In the genomic region with DNA sequence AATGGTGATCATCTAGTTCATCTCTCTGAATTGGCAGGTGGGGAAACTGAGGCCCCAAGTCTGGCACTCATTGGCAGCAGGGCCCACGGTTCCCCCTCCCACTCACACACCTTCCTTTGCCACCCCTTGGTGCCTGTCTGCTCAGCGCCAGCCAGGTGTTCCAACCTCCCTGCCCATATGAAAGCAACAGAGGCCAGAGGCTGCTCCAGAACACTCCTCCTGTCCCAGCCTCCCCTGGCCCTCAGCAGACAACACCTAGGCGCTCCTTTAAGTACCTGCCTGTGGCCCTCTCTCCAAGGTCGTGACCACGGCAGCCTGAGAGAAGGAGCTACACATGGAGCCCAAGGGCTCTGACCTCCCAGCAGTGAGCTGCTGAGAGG, we compare ENCODE assay signal across 28 cellular contexts.
A peak's percentile ranks its signal among the peaks of the same experiment; 100 is the strongest.
DNase-seq lines count a peak whose midpoint lies in the region; ATAC-seq, FAIRE-seq and TF ChIP-seq lines count a peak whose summit lies in the region.
"Had no signal": no experiment of that assay in that cellular context is flagged by ENCODE, and none has a peak within 500 bp of the region (broad histone marks: within the 10 kb centered on the region; RNA-seq: fewer than 3 reads in every experiment).

No MANE protein-coding gene starts in this region.

- H4K5ac ChIP-seq in IMR-90 (ENCODE audit: low read depth, low read length): no peak overlapping the region

- no peak for ATAC-seq in IMR-90 (ENCODE audit: low read depth)
- ATAC-seq in HG02678 (IDR thresholded peaks at IDR 0.05; ENCODE audit: unreplicated experiment): no peak
- ATAC-seq: K562; stimulated activated naive CD8-positive, alpha-beta T cell treated with anti-CD3 and anti-CD28 coated beads, Interleukin-15, amount 100 ng/mL, for 72 hours had no signal

- H2BK15ac ChIP-seq in IMR-90 (ENCODE audit: low read depth, low read length): no peak overlapping the region; the same call in 2 of the 3 replicates

- H3K9me3 ChIP-seq in IMR-90 (ENCODE audit: control insufficient read depth, insufficient read depth, low read length) (no peaks in the 10 kb centered on the region), spleen (no peaks in the 10 kb centered on the region)
- H3K9me3 ChIP-seq: mucosa of descending colon, tibial artery had no signal

- no peak overlapping the region for H2BK20ac ChIP-seq in IMR-90 (ENCODE audit: low read depth, low read length)

- no peak overlapping the region for H2AFZ ChIP-seq in IMR-90 (replicated peaks; ENCODE audit: low read length, poor library complexity)
- H2AFZ ChIP-seq: GM23248, parathyroid adenoma had no signal

- H3K27me3 ChIP-seq in IMR-90 (ENCODE audit: control insufficient read depth, insufficient read depth, low read length) (no peaks in the 10 kb centered on the region), spleen (replicated peaks in 1 of 7) (peaks cover 0 to under 1% (median 0%) of the 10 kb centered on the region in 7 donors)
- H3K27me3 ChIP-seq: dorsolateral prefrontal cortex, SJCRH30, tibial artery had no signal

- DNase-seq in GM12891 (ENCODE audit: insufficient read length, low spot score) (peak; percentile 1), IMR-90 (no peak), islet precursor cell (peak; percentile 29), spleen (peak; percentile 39), NCI-H1105 (lab: John Stamatoyannopoulos, UW) (no peak), GOT3 (lab: John Stamatoyannopoulos, UW) (no peak)
- DNase-seq: activated naive CD4-positive, alpha-beta T cell treated with anti-CD3 and anti-CD28 coated beads, Interleukin-2, amount 50 U/mL, for 16 hours; C1 segment of cervical spinal cord; cerebellar nuclear complex; COR-L47; GM23248; kidney glomerular epithelial cell; NCI-H1092; NCI-H187; NCI-H446 treated with DMSO at 0.1 percent for 48 hours; NCI-H82; nephron progenitor cell; SJCRH30; stimulated activated naive CD8-positive, alpha-beta T cell treated with anti-CD3 and anti-CD28 coated beads, Interleukin-15, amount 100 ng/mL, for 72 hours; T-helper 9 cell had no signal

- TF ChIP-seq POLR2A in GM12891 (IDR thresholded peaks at IDR 0.05; ENCODE audit: low read depth, low read length) (no peak), IMR-90 (IDR thresholded peaks at IDR 0.05; ENCODE audit: low read depth, low read length) (no peak), spleen (IDR thresholded peaks at IDR 0.05) (no peak)

- H2BK120ac ChIP-seq in IMR-90 (ENCODE audit: low read depth, low read length): no peak overlapping the region

- H3K4me1 ChIP-seq in IMR-90 (ENCODE audit: control insufficient read depth, insufficient read depth, low read length): no peaks in the 10 kb centered on the region
- no peaks in the 10 kb centered on the region for H3K4me1 ChIP-seq in spleen
- H3K4me1 ChIP-seq: parathyroid adenoma, tibial artery had no signal

- no peak for TF ChIP-seq RAD21 in IMR-90 (IDR thresholded peaks at IDR 0.05; ENCODE audit: low read length)

- POLR2A ChIA-PET in IMR-90 (lab: Charles Lee; ENCODE audit: unreplicated experiment): no interaction called here

- in situ Hi-C loops in IMR-90 (cut with MboI; ENCODE audit: low sequenced_read_pairs): no loop called here

- dilution Hi-C loops in IMR-90 (cut with HindIII; ENCODE audit: low sequenced_read_pairs, unreplicated experiment): no loop called here

- no peak overlapping the region for H3K23ac ChIP-seq in IMR-90 (ENCODE audit: low read depth, low read length)

- WGBS in IMR-90 (ENCODE audit: extremely low coverage in 2 of 2, insufficient read length in 1 of 2), 2 experiments: 76% methylated on average over 2 of the region's 5 CpGs; no CpG with 5 or more reads in 1 of the 2 experiments
- 81 to 100% (median 87%) methylated on average over 2 to 5 of the region's 5 CpGs for WGBS in spleen, 5 donors

- H4K91ac ChIP-seq in IMR-90 (ENCODE audit: insufficient read depth, low read depth, low read length): no peak overlapping the region

- no peak overlapping the region for H3K56ac ChIP-seq in IMR-90 (ENCODE audit: extremely low read depth, insufficient read depth, low read length)

- H3K79me1 ChIP-seq in IMR-90 (ENCODE audit: low read depth in 1 of 2, low read length in 2 of 2): no peaks in the 10 kb centered on the region

- TF ChIP-seq CTCF in IMR-90 (conservative IDR thresholded peaks at IDR 0.05; ENCODE audit: low read depth, low read length): no peak
- no peak for TF ChIP-seq CTCF in spleen (IDR thresholded peaks at IDR 0.05 in 8 of 11, conservative IDR thresholded peaks at IDR 0.05 in 3 of 11)

- intact Hi-C loops in IMR-90 (cut with micrococcal nuclease) (no loop called here), spleen (cut with DNase I; ENCODE audit: low total_unique reads) (no loop called here)

- no peaks in the 10 kb centered on the region for H4K20me1 ChIP-seq in IMR-90 (ENCODE audit: insufficient read depth, low read length)

- H3K14ac ChIP-seq in IMR-90 (replicated peaks; ENCODE audit: low read depth, low read length): no peak overlapping the region

- H3K18ac ChIP-seq in IMR-90 (ENCODE audit: low read depth, low read length): no peak overlapping the region

- no peak overlapping the region for H4K8ac ChIP-seq in IMR-90 (ENCODE audit: low read depth in 2 of 2, low read length in 2 of 2)

- BruUV-seq in IMR-90 (replicated peaks; lab: Mats Ljungman, UMichigan): no TSS peak

- peak overlapping the region; percentile 8; the same call in 1 of the 2 replicates for H2AK5ac ChIP-seq in IMR-90 (ENCODE audit: low read depth, low read length)

- H3K36me3 ChIP-seq in IMR-90 (ENCODE audit: control insufficient read depth, insufficient read depth, low read length) (no peaks in the 10 kb centered on the region), spleen (no peaks in the 10 kb centered on the region)
- H3K36me3 ChIP-seq: SJCRH30, tibial artery had no signal

- FAIRE-seq in GM12891 (lab: Jason Lieb, UNC): no peak
- FAIRE-seq: frontal cortex, K562 had no signal

- H3K9ac ChIP-seq in IMR-90 (ENCODE audit: low read depth, low read length): no peak overlapping the region
- H3K9ac ChIP-seq: GM23248, parathyroid adenoma had no signal

- H3K9me1 ChIP-seq in IMR-90 (ENCODE audit: insufficient read depth, low read length): peaks cover 2% of the 10 kb centered on the region; the same call in 1 of the 2 replicates

- no peak overlapping the region for H3K4me3 ChIP-seq in IMR-90 (ENCODE audit: insufficient read depth, low read depth, low read length)
- no peak overlapping the region for H3K4me3 ChIP-seq in spleen
- H3K4me3 ChIP-seq: dorsolateral prefrontal cortex, GM23248, K562, lung, mucosa of descending colon, SJCRH30, tibial artery had no signal

- no peak overlapping the region for H2BK5ac ChIP-seq in IMR-90 (ENCODE audit: low read depth, low read length, poor library complexity, severe bottlenecking)

- CTCF ChIA-PET in IMR-90 (lab: Yijun Ruan, JAX): no interaction called here

- no peak overlapping the region for H2AK9ac ChIP-seq in IMR-90 (replicated peaks; ENCODE audit: low read depth, low read length, poor library complexity)

- no peak overlapping the region for H3K4ac ChIP-seq in IMR-90 (ENCODE audit: low read depth, low read length)

- no peak overlapping the region for H3K4me2 ChIP-seq in IMR-90 (ENCODE audit: low read depth, low read length)

- H3K27ac ChIP-seq in IMR-90 (ENCODE audit: insufficient read depth, low read length) (no peak overlapping the region), spleen (no peak overlapping the region)
- H3K27ac ChIP-seq: dorsolateral prefrontal cortex, GM23248, parathyroid adenoma, SJCRH30, tibial artery had no signal

TF ChIP-seq in GM12891, 5 proteins besides CTCF, POLR2A, EP300 and RAD21:
- TF ChIP-seq POLR2AphosphoS5 (IDR thresholded peaks at IDR 0.05; ENCODE audit: low read depth, low read length) (no peak), TAF1 (IDR thresholded peaks at IDR 0.05; ENCODE audit: low read depth, low read length) (no peak), SPI1 (IDR thresholded peaks at IDR 0.05; ENCODE audit: low read depth, low read length) (no peak), PAX5 (IDR thresholded peaks at IDR 0.05; ENCODE audit: insufficient read depth, low read length, severe bottlenecking) (no peak), POU2F2 (IDR thresholded peaks at IDR 0.05; ENCODE audit: low read depth, low read length) (no peak)
TF ChIP-seq in GM12891: peak in this region for 0.

TF ChIP-seq in IMR-90, 13 proteins besides CTCF, POLR2A, EP300 and RAD21:
- TF ChIP-seq, protein P1, sequence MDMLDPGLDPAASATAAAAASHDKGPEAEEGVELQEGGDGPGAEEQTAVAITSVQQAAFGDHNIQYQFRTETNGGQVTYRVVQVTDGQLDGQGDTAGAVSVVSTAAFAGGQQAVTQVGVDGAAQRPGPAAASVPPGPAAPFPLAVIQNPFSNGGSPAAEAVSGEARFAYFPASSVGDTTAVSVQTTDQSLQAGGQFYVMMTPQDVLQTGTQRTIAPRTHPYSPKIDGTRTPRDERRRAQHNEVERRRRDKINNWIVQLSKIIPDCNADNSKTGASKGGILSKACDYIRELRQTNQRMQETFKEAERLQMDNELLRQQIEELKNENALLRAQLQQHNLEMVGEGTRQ (IDR thresholded peaks at IDR 0.05; ENCODE audit: low read depth, low read length): no peak
- TF ChIP-seq CHD1 (IDR thresholded peaks at IDR 0.05; ENCODE audit: low read depth, low read length) (no peak), SMC3 (IDR thresholded peaks at IDR 0.05; ENCODE audit: low read depth, low read length) (no peak), RFX5 (IDR thresholded peaks at IDR 0.05; ENCODE audit: low read depth, low read length) (no peak), CEBPB (IDR thresholded peaks at IDR 0.05; ENCODE audit: low read depth, low read length) (no peak), NFE2L2 (IDR thresholded peaks at IDR 0.05; ENCODE audit: low read depth, low read length) (no peak), MAFK (IDR thresholded peaks at IDR 0.05; ENCODE audit: low read depth, low read length) (no peak), MXI1 (IDR thresholded peaks at IDR 0.05; ENCODE audit: borderline replicate concordance, low read depth, low read length) (no peak), MAZ (IDR thresholded peaks at IDR 0.05; ENCODE audit: borderline replicate concordance, low read depth, low read length) (no peak), FOS (IDR thresholded peaks at IDR 0.05; ENCODE audit: low read depth, low read length) (no peak), BHLHE40 (IDR thresholded peaks at IDR 0.05; ENCODE audit: low read depth, low read length) (no peak), RCOR1 (IDR thresholded peaks at IDR 0.05; ENCODE audit: insufficient replicate concordance, low read length) (no peak)
- TF ChIP-seq, protein P2, sequence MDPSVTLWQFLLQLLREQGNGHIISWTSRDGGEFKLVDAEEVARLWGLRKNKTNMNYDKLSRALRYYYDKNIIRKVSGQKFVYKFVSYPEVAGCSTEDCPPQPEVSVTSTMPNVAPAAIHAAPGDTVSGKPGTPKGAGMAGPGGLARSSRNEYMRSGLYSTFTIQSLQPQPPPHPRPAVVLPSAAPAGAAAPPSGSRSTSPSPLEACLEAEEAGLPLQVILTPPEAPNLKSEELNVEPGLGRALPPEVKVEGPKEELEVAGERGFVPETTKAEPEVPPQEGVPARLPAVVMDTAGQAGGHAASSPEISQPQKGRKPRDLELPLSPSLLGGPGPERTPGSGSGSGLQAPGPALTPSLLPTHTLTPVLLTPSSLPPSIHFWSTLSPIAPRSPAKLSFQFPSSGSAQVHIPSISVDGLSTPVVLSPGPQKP (IDR thresholded peaks at IDR 0.05; ENCODE audit: borderline replicate concordance, low read depth, low read length): no peak

Comparison
In these comparisons a context has a peak if more than half of its experiments do, and no peak if none do; other contexts are left out.
1. DNase-seq: peak in GM12891 (single experiment), islet precursor cell (single experiment) and spleen (single experiment); none in IMR-90 (single experiment), NCI-H1105 (single experiment) and GOT3 (single experiment).